1 cellular context compared by ENCODE assay signal in the genomic region with DNA sequence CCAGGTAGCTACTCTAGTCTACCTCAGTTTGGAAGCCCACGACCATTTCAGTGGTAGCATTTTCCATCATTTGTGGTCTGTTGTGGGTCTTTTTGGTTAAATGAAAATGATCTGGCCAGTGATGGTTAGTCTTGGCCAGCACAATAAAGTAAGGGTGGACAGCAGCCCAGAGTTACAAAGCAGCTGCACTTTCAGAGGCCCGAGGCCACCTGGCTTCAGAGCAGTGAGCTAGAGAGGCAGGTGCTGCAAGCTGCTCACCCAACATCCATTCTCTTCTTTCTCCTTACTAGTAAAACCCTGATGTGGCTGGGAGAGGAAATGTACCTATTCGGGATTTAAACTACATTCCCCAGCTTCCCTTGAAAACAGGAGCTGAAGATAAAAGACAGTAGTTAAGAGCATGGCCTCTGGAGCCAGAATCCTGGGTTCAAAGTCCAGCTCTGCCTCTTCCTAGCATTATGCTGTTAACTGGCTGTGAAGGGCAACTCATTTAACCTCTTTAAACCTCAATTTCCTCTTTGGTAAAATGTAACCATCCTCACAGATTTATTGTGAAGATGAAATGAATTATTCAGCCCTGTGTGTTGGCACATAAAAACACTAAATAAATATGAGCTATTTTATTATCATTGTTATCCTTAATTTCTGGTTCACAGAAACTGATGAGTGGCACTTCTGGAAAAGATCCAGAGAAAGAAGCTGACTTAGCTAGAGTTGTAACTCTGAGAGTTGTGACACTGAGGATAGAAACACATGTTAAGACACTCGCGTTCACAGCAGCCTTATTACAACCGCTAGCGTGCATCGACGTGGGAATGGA.
TF ChIP-seq lines count a peak whose summit lies in the region.

No MANE protein-coding gene starts in this region.

TF ChIP-seq in WTC11, 78 proteins besides CTCF, POLR2A, EP300 and RAD21 (continued from another document):
- TF ChIP-seq CREM (CRISPR knock-in tag; IDR thresholded peaks at IDR 0.05) (no peak), ATF1 (CRISPR knock-in tag; IDR thresholded peaks at IDR 0.05) (no peak), TEAD4 (CRISPR knock-in tag; IDR thresholded peaks at IDR 0.05) (no peak), NR2C2 (CRISPR knock-in tag; IDR thresholded peaks at IDR 0.05) (no peak), MXD4 (CRISPR knock-in tag; IDR thresholded peaks at IDR 0.05; ENCODE audit: borderline replicate concordance) (no peak), ZNF121 (CRISPR knock-in tag; IDR thresholded peaks at IDR 0.05) (no peak), ZNF232 (CRISPR knock-in tag; IDR thresholded peaks at IDR 0.05) (no peak)
- TF ChIP-seq, protein P1, sequence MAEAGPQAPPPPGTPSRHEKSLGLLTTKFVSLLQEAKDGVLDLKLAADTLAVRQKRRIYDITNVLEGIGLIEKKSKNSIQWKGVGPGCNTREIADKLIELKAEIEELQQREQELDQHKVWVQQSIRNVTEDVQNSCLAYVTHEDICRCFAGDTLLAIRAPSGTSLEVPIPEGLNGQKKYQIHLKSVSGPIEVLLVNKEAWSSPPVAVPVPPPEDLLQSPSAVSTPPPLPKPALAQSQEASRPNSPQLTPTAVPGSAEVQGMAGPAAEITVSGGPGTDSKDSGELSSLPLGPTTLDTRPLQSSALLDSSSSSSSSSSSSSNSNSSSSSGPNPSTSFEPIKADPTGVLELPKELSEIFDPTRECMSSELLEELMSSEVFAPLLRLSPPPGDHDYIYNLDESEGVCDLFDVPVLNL (CRISPR knock-in tag; IDR thresholded peaks at IDR 0.05; ENCODE audit: borderline replicate concordance, low read depth) = no peak
